In genomic region chr1:59814901-59815825, GRCh38 we compare ENCODE assay signal across 9 cellular contexts. TPM values are rescaled to one million over a fixed set of nuclear protein-coding genes. Genes with fewer than 3 reads are reported as not detected.
DNase-seq lines count a peak whose midpoint lies in the region; ATAC-seq, FAIRE-seq and TF ChIP-seq lines count a peak whose summit lies in the region.
"Had no signal": no experiment of that assay in that cellular context is flagged by ENCODE, and none has a peak within 500 bp of the region (broad histone marks: within the 10 kb centered on the region; RNA-seq: fewer than 3 reads in every experiment).

Gene HOOK1, plus strand, starts transcription at chr1:59814949. Its CDS starts 169 bp downstream, at chr1:59815118.

- H3K9me3 ChIP-seq in CD4-positive, alpha-beta memory T cell (ENCODE audit: control insufficient read depth in 1 of 2, low read length in 2 of 2) = no peaks in the 10 kb centered on the region
- no peaks in the 10 kb centered on the region for H3K9me3 ChIP-seq in HUES48 (ENCODE audit: control insufficient read depth, insufficient read depth, low read length)
- H3K9me3 ChIP-seq in keratinocyte (ENCODE audit: control insufficient read depth, low read depth, low read length) = no peaks in the 10 kb centered on the region

- peaks cover 2% of the 10 kb centered on the region for H3K79me2 ChIP-seq in keratinocyte (ENCODE audit: control insufficient read depth, insufficient read depth, low read length)

- peak within 1 kb of the TSS; percentile 71 for H3K4me2 ChIP-seq in keratinocyte (ENCODE audit: control insufficient read depth, extremely low read depth, insufficient read depth, low read depth, low read length)

- dilution Hi-C loops in keratinocyte (cut with MboI; ENCODE audit: extremely low pct_ligation_motif_present, low sequenced_read_pairs) = no loop called here

- TF ChIP-seq CTCF in keratinocyte (optimal IDR thresholded peaks at IDR 0.05 in 1 of 3, IDR thresholded peaks at IDR 0.05 in 1 of 3, conservative IDR thresholded peaks at IDR 0.05 in 1 of 3; ENCODE audit: extremely low read depth in 1 of 3, insufficient read depth in 2 of 3, low read length in 3 of 3) = no peak

- H3K9ac ChIP-seq in HUES48 (ENCODE audit: low read depth, low read length) (peak within 1 kb of the TSS; percentile 65), keratinocyte (ENCODE audit: control insufficient read depth, extremely low read depth, insufficient read depth, low read length) (peak within 1 kb of the TSS; percentile 77)

- peak; percentile 9 for ATAC-seq in GM19351 (IDR thresholded peaks at IDR 0.05; ENCODE audit: unreplicated experiment)
- ATAC-seq in activated naive CD8-positive, alpha-beta T cell treated with anti-CD3 and anti-CD28 coated beads, Interleukin-2, amount 10 ng/mL, durations not matched to agents 7 days and 5 days (ENCODE audit: low read depth) = peak; percentile 35
- peak; percentile 49 to 51 for ATAC-seq in stimulated activated naive B cell treated with anti-CD40 and anti-IgM and Interleukin-4, amounts not matched to agents 10 μg/mL and 1 μg/mL and 100 μg/mL, for 72 hours (replicated peaks)

- no peaks in the 10 kb centered on the region for H3K36me3 ChIP-seq in CD4-positive, alpha-beta memory T cell (ENCODE audit: insufficient read depth, low read length)
- H3K36me3 ChIP-seq in HUES48 (ENCODE audit: control insufficient read depth, insufficient read depth, low read length) (no peaks in the 10 kb centered on the region), keratinocyte (ENCODE audit: control insufficient read depth in 2 of 2, extremely low read depth in 1 of 2, insufficient read depth in 2 of 2, low read length in 2 of 2) (no peaks in the 10 kb centered on the region)

- POLR2A ChIA-PET in CD4-positive, alpha-beta memory T cell (lab: Charles Lee; ENCODE audit: partially characterized antibody) = interaction anchor here (0.9 to 2.6 kb wide), 3 partner anchors 9 to 1269 kb away, joined by 3 to 8 read pairs (median 4); partner anchors contain the start of genes JUN and OMA1
- POLR2A ChIA-PET in activated naive CD8-positive, alpha-beta T cell treated with anti-CD3 and anti-CD28 coated beads, Interleukin-2, amount 10 ng/mL, durations not matched to agents 7 days and 5 days (lab: Charles Lee) = interaction anchor here (1.4 kb wide), 1 partner anchor 1031 kb away, joined by 4 read pairs; the partner anchor contains the start of gene JUN

- H3K4me3 Mint-ChIP-seq in CD4-positive, alpha-beta memory T cell = peak within 1 kb of the TSS in 6 of 8 donors; percentile 21 to 93 (median 87)
- peak within 1 kb of the TSS; percentile 19 for H3K4me3 Mint-ChIP-seq in activated naive CD8-positive, alpha-beta T cell treated with anti-CD3 and anti-CD28 coated beads, Interleukin-2, amount 10 ng/mL, durations not matched to agents 7 days and 5 days
- H3K4me3 Mint-ChIP-seq in stimulated activated naive B cell treated with anti-CD40 and anti-IgM and Interleukin-4, amounts not matched to agents 10 μg/mL and 1 μg/mL and 100 μg/mL, for 72 hours = no peak within 1 kb of the TSS

- H3K4me1 Mint-ChIP-seq in CD4-positive, alpha-beta memory T cell = peaks cover 6 to 10% (median 8%) of the 10 kb centered on the region in 4 donors
- peaks cover 5% of the 10 kb centered on the region for H3K4me1 Mint-ChIP-seq in activated naive CD8-positive, alpha-beta T cell treated with anti-CD3 and anti-CD28 coated beads, Interleukin-2, amount 10 ng/mL, durations not matched to agents 7 days and 5 days
- peaks cover 6% of the 10 kb centered on the region in 2 donors for H3K4me1 Mint-ChIP-seq in stimulated activated naive B cell treated with anti-CD40 and anti-IgM and Interleukin-4, amounts not matched to agents 10 μg/mL and 1 μg/mL and 100 μg/mL, for 72 hours

- no peaks in the 10 kb centered on the region for H3K9me3 Mint-ChIP-seq in CD4-positive, alpha-beta memory T cell
- no peaks in the 10 kb centered on the region for H3K9me3 Mint-ChIP-seq in activated naive CD8-positive, alpha-beta T cell treated with anti-CD3 and anti-CD28 coated beads, Interleukin-2, amount 10 ng/mL, durations not matched to agents 7 days and 5 days
- no peaks in the 10 kb centered on the region for H3K9me3 Mint-ChIP-seq in stimulated activated naive B cell treated with anti-CD40 and anti-IgM and Interleukin-4, amounts not matched to agents 10 μg/mL and 1 μg/mL and 100 μg/mL, for 72 hours

- DNase-seq in CD4-positive, alpha-beta memory T cell = peak in 1 of 5 donors; percentile 2
- DNase-seq in activated naive CD8-positive, alpha-beta T cell treated with anti-CD3 and anti-CD28 coated beads, Interleukin-2, amount 10 ng/mL, durations not matched to agents 7 days and 5 days = no peak
- no peak for DNase-seq in keratinocyte (ENCODE audit: low read depth, low spot score)
- no peak for DNase-seq in stimulated activated naive B cell treated with anti-CD40 and anti-IgM and Interleukin-4, amounts not matched to agents 10 μg/mL and 1 μg/mL and 100 μg/mL, for 72 hours
- DNase-seq in NOMO-1 (lab: John Stamatoyannopoulos, UW; ENCODE audit: unreplicated experiment in 2 of 2) = no peak
- DNase-seq in epidermal melanocyte (ENCODE audit: insufficient read length, low spot score) = no peak

- H2AFZ ChIP-seq in keratinocyte (ENCODE audit: control insufficient read depth, low read length) = peak within 1 kb of the TSS; percentile 77

- intact Hi-C loops in CD4-positive, alpha-beta memory T cell (cut with micrococcal nuclease) = loop anchor here (1.0 to 10.0 kb wide), 4 partner anchors 1114 to 1910 kb away; partner anchors contain the start of genes MYSM1, OMA1 and TM2D1

- no peak for FAIRE-seq in keratinocyte (lab: Jason Lieb, UNC)
- FAIRE-seq: endometrium had no signal

- H3K4me1 ChIP-seq in CD4-positive, alpha-beta memory T cell (ENCODE audit: insufficient read depth, low read length) = peaks cover 20% of the 10 kb centered on the region
- H3K4me1 ChIP-seq in HUES48 (ENCODE audit: control insufficient read depth, insufficient read depth, low read length) (peaks cover 7% of the 10 kb centered on the region; the same call in 1 of the 2 replicates), keratinocyte (ENCODE audit: control insufficient read depth, extremely low read depth, insufficient read depth, low read length) (peaks cover 12% of the 10 kb centered on the region)

- H3K36me3 Mint-ChIP-seq in CD4-positive, alpha-beta memory T cell = no peaks in the 10 kb centered on the region
- H3K36me3 Mint-ChIP-seq in activated naive CD8-positive, alpha-beta T cell treated with anti-CD3 and anti-CD28 coated beads, Interleukin-2, amount 10 ng/mL, durations not matched to agents 7 days and 5 days = no peaks in the 10 kb centered on the region
- H3K36me3 Mint-ChIP-seq in stimulated activated naive B cell treated with anti-CD40 and anti-IgM and Interleukin-4, amounts not matched to agents 10 μg/mL and 1 μg/mL and 100 μg/mL, for 72 hours = peaks cover 0 to 3% of the 10 kb centered on the region in 2 donors

- H3K27me3 Mint-ChIP-seq in CD4-positive, alpha-beta memory T cell = peaks cover 8 to 10% of the 10 kb centered on the region in 2 donors
- peaks cover 12% of the 10 kb centered on the region for H3K27me3 Mint-ChIP-seq in activated naive CD8-positive, alpha-beta T cell treated with anti-CD3 and anti-CD28 coated beads, Interleukin-2, amount 10 ng/mL, durations not matched to agents 7 days and 5 days
- peaks cover 9 to 10% of the 10 kb centered on the region in 2 donors for H3K27me3 Mint-ChIP-seq in stimulated activated naive B cell treated with anti-CD40 and anti-IgM and Interleukin-4, amounts not matched to agents 10 μg/mL and 1 μg/mL and 100 μg/mL, for 72 hours

- CTCF ChIA-PET in CD4-positive, alpha-beta memory T cell (lab: Charles Lee; ENCODE audit: partially characterized antibody) = interaction anchor here (1.6 kb wide), 1 partner anchor 56 kb away, joined by 4 read pairs; no protein-coding TSS in a partner anchor

- no peaks in the 10 kb centered on the region for H3K27me3 ChIP-seq in CD4-positive, alpha-beta memory T cell (ENCODE audit: insufficient read depth, low read length)
- peaks cover 13% of the 10 kb centered on the region for H3K27me3 ChIP-seq in HUES48 (ENCODE audit: control insufficient read depth, insufficient read depth, low read length)
- H3K27me3 ChIP-seq in keratinocyte (ENCODE audit: control insufficient read depth, extremely low read depth, insufficient read depth, low read length) = no peaks in the 10 kb centered on the region

- H4K20me1 ChIP-seq in keratinocyte (ENCODE audit: control insufficient read depth, extremely low read depth, insufficient read depth, low read length) = no peaks in the 10 kb centered on the region

- H3K9me1 ChIP-seq in keratinocyte (ENCODE audit: control insufficient read depth, extremely low read depth, insufficient read depth, low read length) = no peaks in the 10 kb centered on the region

- peak within 1 kb of the TSS in 6 of 7 donors; percentile 89 to 96 (median 91) for H3K27ac Mint-ChIP-seq in CD4-positive, alpha-beta memory T cell
- H3K27ac Mint-ChIP-seq in activated naive CD8-positive, alpha-beta T cell treated with anti-CD3 and anti-CD28 coated beads, Interleukin-2, amount 10 ng/mL, durations not matched to agents 7 days and 5 days = peak within 1 kb of the TSS; percentile 89
- H3K27ac Mint-ChIP-seq in stimulated activated naive B cell treated with anti-CD40 and anti-IgM and Interleukin-4, amounts not matched to agents 10 μg/mL and 1 μg/mL and 100 μg/mL, for 72 hours = peak within 1 kb of the TSS; percentile 90

- H3K4me3 ChIP-seq in CD4-positive, alpha-beta memory T cell (ENCODE audit: low read length in 2 of 2) = peak within 1 kb of the TSS; percentile 14 to 52
- H3K4me3 ChIP-seq in HUES48 (ENCODE audit: low read depth, low read length) (peak within 1 kb of the TSS; percentile 74), keratinocyte (ENCODE audit: control insufficient read depth in 2 of 3, extremely low read depth in 1 of 3, insufficient read depth in 2 of 3, low read depth in 1 of 3, low read length in 3 of 3) (peak within 1 kb of the TSS; percentile 75 to 91 (median 81))

- H3K27ac ChIP-seq in CD4-positive, alpha-beta memory T cell (ENCODE audit: low read depth, low read length) = peak within 1 kb of the TSS; percentile 70
- no peak within 1 kb of the TSS for H3K27ac ChIP-seq in HUES48 (ENCODE audit: low read depth, low read length)
- H3K27ac ChIP-seq in keratinocyte (ENCODE audit: control insufficient read depth, insufficient read depth, low read length) = peak within 1 kb of the TSS; percentile 40

RNA-seq across cellular contexts. Expression of gene HOOK1, which starts in this region (rescaled TPM):
- total RNA-seq in CD4-positive, alpha-beta memory T cell = 10 to 100 TPM; 16.7 to 19.2 TPM
- 1 to 10 TPM; 9.3 to 9.9 TPM for polyA plus RNA-seq in CD4-positive, alpha-beta memory T cell
- 10 to 100 TPM in 1 of 2 experiments, 1 to 10 TPM in 1; 8.6 to 11.1 TPM for total RNA-seq in activated naive CD8-positive, alpha-beta T cell treated with anti-CD3 and anti-CD28 coated beads, Interleukin-2, amount 10 ng/mL, durations not matched to agents 7 days and 5 days
- polyA plus RNA-seq in keratinocyte = 3.1 to 12.7 TPM (median 11.8 TPM) in 3 replicates
- 117 TPM for polyA plus RNA-seq in keratinocyte (2011; ENCODE audit: low read depth)
- polyA plus RNA-seq in keratinocyte (2011; cell fraction: cytosol; rRNA removed) = 2.5 and 4.4 TPM in 2 replicates
- polyA plus RNA-seq in keratinocyte (2011; cell fraction: nucleus; rRNA removed) = 8.2 and 14.0 TPM in 2 replicates
- 4.5 and 28.1 TPM in 2 replicates for polyA plus RNA-seq in keratinocyte (2012; ENCODE audit: low replicate concordance)
- polyA minus RNA-seq in keratinocyte = 0.10 to 6.2 TPM (median 4.8 TPM) in 3 replicates
- 1.7 TPM for polyA minus RNA-seq in keratinocyte (2011; cell fraction: cytosol; rRNA and poly(A)+ RNA removed)
- 6.4 and 12.5 TPM in 2 replicates for polyA minus RNA-seq in keratinocyte (2011; cell fraction: nucleus; rRNA and poly(A)+ RNA removed)

Comparison
In these comparisons a context has a peak if more than half of its experiments do, and no peak if none do; other contexts are left out.
1. H3K4me3 Mint-ChIP-seq: peak in CD4-positive, alpha-beta memory T cell (6 of 8) and activated naive CD8-positive, alpha-beta T cell treated with anti-CD3 and anti-CD28 coated beads, Interleukin-2, amount 10 ng/mL, durations not matched to agents 7 days and 5 days (single experiment); none in stimulated activated naive B cell treated with anti-CD40 and anti-IgM and Interleukin-4, amounts not matched to agents 10 μg/mL and 1 μg/mL and 100 μg/mL, for 72 hours (0 of 2).
2. Peak in every context shown above with its lines, with median percentiles within 50 percentile points of each other: H3K4me3 ChIP-seq, H3K27ac Mint-ChIP-seq and ATAC-seq.